In genomic region chr22:29586193-29586705, GRCh38 we compare ENCODE assay signal across 1 cellular context.
TF ChIP-seq lines count a peak whose summit lies in the region.

No MANE protein-coding gene starts in this region.

TF ChIP-seq in K562, 482 proteins besides CTCF, POLR2A, EP300 and RAD21:
- TF ChIP-seq ZNF121 (CRISPR knock-in tag; conservative IDR thresholded peaks at IDR 0.05), result peak; percentile 63
- TF ChIP-seq BCOR (IDR thresholded peaks at IDR 0.05), result peak; percentile 10; the same call in 1 of the 2 replicates
TF ChIP-seq in K562: peak in this region for 2; not testable (repeated sequence) for 480.
